ENCODE assay signal across 14 cellular contexts in genomic region chr9:34463098-34463900, GRCh38. TPM values are rescaled to one million over a fixed set of nuclear protein-coding genes. Genes with fewer than 3 reads are reported as not detected.
DNase-seq lines count a peak whose midpoint lies in the region; ATAC-seq lines count a peak whose summit lies in the region.
"Had no signal": no experiment of that assay in that cellular context is flagged by ENCODE, and none has a peak within 500 bp of the region (broad histone marks: within the 10 kb centered on the region; RNA-seq: fewer than 3 reads in every experiment).

No MANE protein-coding gene starts in this region.

- H3K4me1 Mint-ChIP-seq in activated CD4-positive, alpha-beta T cell treated with anti-CD3 and anti-CD28 coated beads, Interleukin-2, amount 10 ng/mL, durations not matched to agents 24 days and 14 days: peaks cover 10% of the 10 kb centered on the region
- H3K4me1 Mint-ChIP-seq in immature natural killer cell: peaks cover 8 to 14% of the 10 kb centered on the region in 2 donors

- no peak overlapping the region for H3K4me3 Mint-ChIP-seq in activated CD4-positive, alpha-beta T cell treated with anti-CD3 and anti-CD28 coated beads, Interleukin-2, amount 10 ng/mL, durations not matched to agents 24 days and 14 days
- no peak overlapping the region for H3K4me3 Mint-ChIP-seq in immature natural killer cell

- peak overlapping the region; percentile 3 for H3K27ac ChIP-seq in epithelial cell of prostate
- H3K27ac ChIP-seq: cardiac muscle cell had no signal

- no peaks in the 10 kb centered on the region for H3K9me3 Mint-ChIP-seq in activated CD4-positive, alpha-beta T cell treated with anti-CD3 and anti-CD28 coated beads, Interleukin-2, amount 10 ng/mL, durations not matched to agents 24 days and 14 days
- H3K9me3 Mint-ChIP-seq in immature natural killer cell: no peaks in the 10 kb centered on the region

- no peak overlapping the region for H3K27ac Mint-ChIP-seq in activated CD4-positive, alpha-beta T cell treated with anti-CD3 and anti-CD28 coated beads, Interleukin-2, amount 10 ng/mL, durations not matched to agents 24 days and 14 days
- H3K27ac Mint-ChIP-seq in immature natural killer cell: peak overlapping the region in 1 of 6 donors; percentile 46

- H3K36me3 Mint-ChIP-seq in activated CD4-positive, alpha-beta T cell treated with anti-CD3 and anti-CD28 coated beads, Interleukin-2, amount 10 ng/mL, durations not matched to agents 24 days and 14 days (ENCODE audit: low read depth): no peaks in the 10 kb centered on the region
- H3K36me3 Mint-ChIP-seq in immature natural killer cell: no peaks in the 10 kb centered on the region

- peak; percentile 18 to 60 for DNase-seq in activated CD4-positive, alpha-beta T cell treated with anti-CD3 and anti-CD28 coated beads for 24 hours (ENCODE audit: low read depth in 2 of 2)
- DNase-seq in activated CD4-positive, alpha-beta T cell treated with anti-CD3 and anti-CD28 coated beads, Interleukin-2, amount 10 ng/mL, durations not matched to agents 24 days and 14 days: no peak
- DNase-seq in RKO (ENCODE audit: low spot score) (peak; percentile 74), epithelial cell of prostate (ENCODE audit: low read depth, low spot score) (peak; percentile 49), immature natural killer cell (no peak), NCI-H1930 (lab: John Stamatoyannopoulos, UW) (no peak)
- DNase-seq in stimulated activated CD8-positive, alpha-beta memory T cell treated with anti-CD3 and anti-CD28 coated beads, Interleukin-15, amount 100 ng/mL, for 48 hours (ENCODE audit: low read depth in 2 of 2): peak; percentile 42 to 70
- DNase-seq: kidney had no signal

- peaks cover 22% of the 10 kb centered on the region for H3K27me3 Mint-ChIP-seq in activated CD4-positive, alpha-beta T cell treated with anti-CD3 and anti-CD28 coated beads, Interleukin-2, amount 10 ng/mL, durations not matched to agents 24 days and 14 days
- peaks cover 8 to 10% (median 10%) of the 10 kb centered on the region in 3 donors for H3K27me3 Mint-ChIP-seq in immature natural killer cell (ENCODE audit: low read depth in 3 of 3)

- intact Hi-C loops in activated CD4-positive, alpha-beta T cell treated with anti-CD3 and anti-CD28 coated beads, Interleukin-2, amount 10 ng/mL, durations not matched to agents 24 days and 14 days (cut with micrococcal nuclease): no loop called here

- ATAC-seq in GM18858 (IDR thresholded peaks at IDR 0.05; ENCODE audit: unreplicated experiment): no peak
- ATAC-seq: GM12878 had no signal

RNA-seq across cellular contexts. Expression of gene DNAI1, which starts 4.7 kb away (rescaled TPM):
- total RNA-seq in activated CD4-positive, alpha-beta T cell treated with anti-CD3 and anti-CD28 coated beads, Interleukin-2, amount 10 ng/mL, durations not matched to agents 24 days and 14 days: not detected in 2 replicates
- not detected for polyA plus RNA-seq in immature natural killer cell
- total RNA-seq: A673, GM12878, pulmonary artery endothelial cell, urinary bladder had no signal
- polyA plus RNA-seq: GM12878 had no signal

RNA-seq across cellular contexts. Expression of gene FAM219A, which starts 4.9 kb away (rescaled TPM):
- 13.6 and 16.3 TPM in 2 replicates for total RNA-seq in activated CD4-positive, alpha-beta T cell treated with anti-CD3 and anti-CD28 coated beads, Interleukin-2, amount 10 ng/mL, durations not matched to agents 24 days and 14 days
- polyA plus RNA-seq in immature natural killer cell: 1 to 10 TPM in 2 of 3 donors, under 1 TPM in 1; 0.25 to 2.6 (median 1.6) TPM

RNA-seq across cellular contexts. Expression of gene ENHO, which starts 59.5 kb away (rescaled TPM):
- not detected in 2 replicates for total RNA-seq in activated CD4-positive, alpha-beta T cell treated with anti-CD3 and anti-CD28 coated beads, Interleukin-2, amount 10 ng/mL, durations not matched to agents 24 days and 14 days
- polyA plus RNA-seq in immature natural killer cell: 10 to 100 TPM in 1 of 3 donors, 1 to 10 TPM in 1, under 1 TPM in 1; 1.00 to 11.3 (median 9.2) TPM
- total RNA-seq: GM12878 had no signal
- polyA plus RNA-seq: GM12878 had no signal

Comparison
In these comparisons a context has a peak if more than half of its experiments do, and no peak if none do; other contexts are left out.
1. DNase-seq: peak in activated CD4-positive, alpha-beta T cell treated with anti-CD3 and anti-CD28 coated beads for 24 hours (2 of 2), RKO (single experiment), epithelial cell of prostate (single experiment) and stimulated activated CD8-positive, alpha-beta memory T cell treated with anti-CD3 and anti-CD28 coated beads, Interleukin-15, amount 100 ng/mL, for 48 hours (2 of 2); none in activated CD4-positive, alpha-beta T cell treated with anti-CD3 and anti-CD28 coated beads, Interleukin-2, amount 10 ng/mL, durations not matched to agents 24 days and 14 days (single experiment), immature natural killer cell (0 of 3) and NCI-H1930 (0 of 2).